Comparison of ENCODE assay signal across 1 cellular context in the genomic region with DNA sequence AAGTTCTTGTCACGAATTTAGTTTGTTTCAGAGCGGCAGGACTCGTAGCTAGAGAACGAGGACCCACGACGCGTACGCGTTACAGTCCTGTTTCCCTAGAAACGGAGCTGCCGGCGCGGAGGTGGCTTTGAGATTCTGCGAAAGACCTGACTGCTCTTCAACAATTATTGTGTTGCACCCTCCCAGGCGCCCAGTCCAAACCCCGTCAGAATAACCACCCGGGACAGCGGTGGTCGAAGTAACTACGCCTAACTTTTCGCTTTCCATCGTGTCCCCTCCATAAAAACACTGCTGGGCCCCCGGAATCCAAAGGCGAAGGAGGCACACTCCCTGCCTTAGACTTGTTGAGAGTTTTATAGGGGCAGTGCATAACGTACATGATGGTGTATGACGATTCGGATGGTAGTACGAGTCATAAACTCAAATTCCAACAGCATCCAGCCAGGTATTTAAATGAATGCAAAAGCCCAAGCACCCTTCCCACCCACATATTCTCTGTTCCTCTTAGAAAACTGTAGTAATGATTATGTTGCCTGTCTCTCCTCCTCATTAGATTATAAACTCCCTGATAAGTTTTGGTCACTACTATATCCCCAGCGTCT.
A peak's percentile ranks its signal among the peaks of the same experiment; 100 is the strongest.
TF ChIP-seq lines count a peak whose summit lies in the region.

No MANE protein-coding gene starts in this region.

TF ChIP-seq in K562, 482 proteins besides CTCF, POLR2A, EP300 and RAD21 (continued from another document and continues in another):
- TF ChIP-seq, protein P1, sequence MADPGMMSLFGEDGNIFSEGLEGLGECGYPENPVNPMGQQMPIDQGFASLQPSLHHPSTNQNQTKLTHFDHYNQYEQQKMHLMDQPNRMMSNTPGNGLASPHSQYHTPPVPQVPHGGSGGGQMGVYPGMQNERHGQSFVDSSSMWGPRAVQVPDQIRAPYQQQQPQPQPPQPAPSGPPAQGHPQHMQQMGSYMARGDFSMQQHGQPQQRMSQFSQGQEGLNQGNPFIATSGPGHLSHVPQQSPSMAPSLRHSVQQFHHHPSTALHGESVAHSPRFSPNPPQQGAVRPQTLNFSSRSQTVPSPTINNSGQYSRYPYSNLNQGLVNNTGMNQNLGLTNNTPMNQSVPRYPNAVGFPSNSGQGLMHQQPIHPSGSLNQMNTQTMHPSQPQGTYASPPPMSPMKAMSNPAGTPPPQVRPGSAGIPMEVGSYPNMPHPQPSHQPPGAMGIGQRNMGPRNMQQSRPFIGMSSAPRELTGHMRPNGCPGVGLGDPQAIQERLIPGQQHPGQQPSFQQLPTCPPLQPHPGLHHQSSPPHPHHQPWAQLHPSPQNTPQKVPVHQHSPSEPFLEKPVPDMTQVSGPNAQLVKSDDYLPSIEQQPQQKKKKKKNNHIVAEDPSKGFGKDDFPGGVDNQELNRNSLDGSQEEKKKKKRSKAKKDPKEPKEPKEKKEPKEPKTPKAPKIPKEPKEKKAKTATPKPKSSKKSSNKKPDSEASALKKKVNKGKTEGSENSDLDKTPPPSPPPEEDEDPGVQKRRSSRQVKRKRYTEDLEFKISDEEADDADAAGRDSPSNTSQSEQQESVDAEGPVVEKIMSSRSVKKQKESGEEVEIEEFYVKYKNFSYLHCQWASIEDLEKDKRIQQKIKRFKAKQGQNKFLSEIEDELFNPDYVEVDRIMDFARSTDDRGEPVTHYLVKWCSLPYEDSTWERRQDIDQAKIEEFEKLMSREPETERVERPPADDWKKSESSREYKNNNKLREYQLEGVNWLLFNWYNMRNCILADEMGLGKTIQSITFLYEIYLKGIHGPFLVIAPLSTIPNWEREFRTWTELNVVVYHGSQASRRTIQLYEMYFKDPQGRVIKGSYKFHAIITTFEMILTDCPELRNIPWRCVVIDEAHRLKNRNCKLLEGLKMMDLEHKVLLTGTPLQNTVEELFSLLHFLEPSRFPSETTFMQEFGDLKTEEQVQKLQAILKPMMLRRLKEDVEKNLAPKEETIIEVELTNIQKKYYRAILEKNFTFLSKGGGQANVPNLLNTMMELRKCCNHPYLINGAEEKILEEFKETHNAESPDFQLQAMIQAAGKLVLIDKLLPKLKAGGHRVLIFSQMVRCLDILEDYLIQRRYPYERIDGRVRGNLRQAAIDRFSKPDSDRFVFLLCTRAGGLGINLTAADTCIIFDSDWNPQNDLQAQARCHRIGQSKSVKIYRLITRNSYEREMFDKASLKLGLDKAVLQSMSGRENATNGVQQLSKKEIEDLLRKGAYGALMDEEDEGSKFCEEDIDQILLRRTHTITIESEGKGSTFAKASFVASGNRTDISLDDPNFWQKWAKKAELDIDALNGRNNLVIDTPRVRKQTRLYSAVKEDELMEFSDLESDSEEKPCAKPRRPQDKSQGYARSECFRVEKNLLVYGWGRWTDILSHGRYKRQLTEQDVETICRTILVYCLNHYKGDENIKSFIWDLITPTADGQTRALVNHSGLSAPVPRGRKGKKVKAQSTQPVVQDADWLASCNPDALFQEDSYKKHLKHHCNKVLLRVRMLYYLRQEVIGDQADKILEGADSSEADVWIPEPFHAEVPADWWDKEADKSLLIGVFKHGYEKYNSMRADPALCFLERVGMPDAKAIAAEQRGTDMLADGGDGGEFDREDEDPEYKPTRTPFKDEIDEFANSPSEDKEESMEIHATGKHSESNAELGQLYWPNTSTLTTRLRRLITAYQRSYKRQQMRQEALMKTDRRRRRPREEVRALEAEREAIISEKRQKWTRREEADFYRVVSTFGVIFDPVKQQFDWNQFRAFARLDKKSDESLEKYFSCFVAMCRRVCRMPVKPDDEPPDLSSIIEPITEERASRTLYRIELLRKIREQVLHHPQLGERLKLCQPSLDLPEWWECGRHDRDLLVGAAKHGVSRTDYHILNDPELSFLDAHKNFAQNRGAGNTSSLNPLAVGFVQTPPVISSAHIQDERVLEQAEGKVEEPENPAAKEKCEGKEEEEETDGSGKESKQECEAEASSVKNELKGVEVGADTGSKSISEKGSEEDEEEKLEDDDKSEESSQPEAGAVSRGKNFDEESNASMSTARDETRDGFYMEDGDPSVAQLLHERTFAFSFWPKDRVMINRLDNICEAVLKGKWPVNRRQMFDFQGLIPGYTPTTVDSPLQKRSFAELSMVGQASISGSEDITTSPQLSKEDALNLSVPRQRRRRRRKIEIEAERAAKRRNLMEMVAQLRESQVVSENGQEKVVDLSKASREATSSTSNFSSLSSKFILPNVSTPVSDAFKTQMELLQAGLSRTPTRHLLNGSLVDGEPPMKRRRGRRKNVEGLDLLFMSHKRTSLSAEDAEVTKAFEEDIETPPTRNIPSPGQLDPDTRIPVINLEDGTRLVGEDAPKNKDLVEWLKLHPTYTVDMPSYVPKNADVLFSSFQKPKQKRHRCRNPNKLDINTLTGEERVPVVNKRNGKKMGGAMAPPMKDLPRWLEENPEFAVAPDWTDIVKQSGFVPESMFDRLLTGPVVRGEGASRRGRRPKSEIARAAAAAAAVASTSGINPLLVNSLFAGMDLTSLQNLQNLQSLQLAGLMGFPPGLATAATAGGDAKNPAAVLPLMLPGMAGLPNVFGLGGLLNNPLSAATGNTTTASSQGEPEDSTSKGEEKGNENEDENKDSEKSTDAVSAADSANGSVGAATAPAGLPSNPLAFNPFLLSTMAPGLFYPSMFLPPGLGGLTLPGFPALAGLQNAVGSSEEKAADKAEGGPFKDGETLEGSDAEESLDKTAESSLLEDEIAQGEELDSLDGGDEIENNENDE (IDR thresholded peaks at IDR 0.05; ENCODE audit: low read depth, low read length) = no peak
- no peak for TF ChIP-seq SAFB (IDR thresholded peaks at IDR 0.05; ENCODE audit: borderline replicate concordance, low read depth, low read length)
- no peak for TF ChIP-seq ARID1B (IDR thresholded peaks at IDR 0.05)
- TF ChIP-seq E2F3 (CRISPR knock-in tag; IDR thresholded peaks at IDR 0.05) = no peak; the same call in 1 of the 2 replicates
- no peak for TF ChIP-seq PHB2 (IDR thresholded peaks at IDR 0.05; ENCODE audit: low read depth)
- no peak for TF ChIP-seq SETDB1 (IDR thresholded peaks at IDR 0.05; ENCODE audit: low read length)
- TF ChIP-seq MTA2 (IDR thresholded peaks at IDR 0.05; ENCODE audit: low read depth) = no peak
- TF ChIP-seq EGR1 (conservative IDR thresholded peaks at IDR 0.05) = no peak
- no peak for TF ChIP-seq HIVEP1 (CRISPR knock-in tag; IDR thresholded peaks at IDR 0.05)
- TF ChIP-seq MAZ (CRISPR knock-in tag; conservative IDR thresholded peaks at IDR 0.05 in 1 of 2, IDR thresholded peaks at IDR 0.05 in 1 of 2) = no peak
- no peak for TF ChIP-seq ZNF655 (CRISPR knock-in tag; IDR thresholded peaks at IDR 0.05)
- no peak for TF ChIP-seq CBX2 (IDR thresholded peaks at IDR 0.05; ENCODE audit: insufficient read depth, low read length, poor library complexity, severe bottlenecking)
- TF ChIP-seq, protein P2, sequence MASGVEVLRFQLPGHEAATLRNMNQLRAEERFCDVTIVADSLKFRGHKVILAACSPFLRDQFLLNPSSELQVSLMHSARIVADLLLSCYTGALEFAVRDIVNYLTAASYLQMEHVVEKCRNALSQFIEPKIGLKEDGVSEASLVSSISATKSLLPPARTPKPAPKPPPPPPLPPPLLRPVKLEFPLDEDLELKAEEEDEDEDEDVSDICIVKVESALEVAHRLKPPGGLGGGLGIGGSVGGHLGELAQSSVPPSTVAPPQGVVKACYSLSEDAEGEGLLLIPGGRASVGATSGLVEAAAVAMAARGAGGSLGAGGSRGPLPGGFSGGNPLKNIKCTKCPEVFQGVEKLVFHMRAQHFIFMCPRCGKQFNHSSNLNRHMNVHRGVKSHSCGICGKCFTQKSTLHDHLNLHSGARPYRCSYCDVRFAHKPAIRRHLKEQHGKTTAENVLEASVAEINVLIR (CRISPR knock-in tag; IDR thresholded peaks at IDR 0.05) = no peak
- 0 out of 2 replicates have a peak, but pooled peaks have one; percentile 6 for TF ChIP-seq ZNF24 (IDR thresholded peaks at IDR 0.05)
- TF ChIP-seq PTTG1 (tag; IDR thresholded peaks at IDR 0.05; ENCODE audit: low read depth) = no peak
- no peak for TF ChIP-seq CREB1 (IDR thresholded peaks at IDR 0.05)
- peak; percentile 5; the same call in 1 of the 2 replicates for TF ChIP-seq CREB1 (CRISPR knock-in tag; IDR thresholded peaks at IDR 0.05)
- TF ChIP-seq, protein P3, sequence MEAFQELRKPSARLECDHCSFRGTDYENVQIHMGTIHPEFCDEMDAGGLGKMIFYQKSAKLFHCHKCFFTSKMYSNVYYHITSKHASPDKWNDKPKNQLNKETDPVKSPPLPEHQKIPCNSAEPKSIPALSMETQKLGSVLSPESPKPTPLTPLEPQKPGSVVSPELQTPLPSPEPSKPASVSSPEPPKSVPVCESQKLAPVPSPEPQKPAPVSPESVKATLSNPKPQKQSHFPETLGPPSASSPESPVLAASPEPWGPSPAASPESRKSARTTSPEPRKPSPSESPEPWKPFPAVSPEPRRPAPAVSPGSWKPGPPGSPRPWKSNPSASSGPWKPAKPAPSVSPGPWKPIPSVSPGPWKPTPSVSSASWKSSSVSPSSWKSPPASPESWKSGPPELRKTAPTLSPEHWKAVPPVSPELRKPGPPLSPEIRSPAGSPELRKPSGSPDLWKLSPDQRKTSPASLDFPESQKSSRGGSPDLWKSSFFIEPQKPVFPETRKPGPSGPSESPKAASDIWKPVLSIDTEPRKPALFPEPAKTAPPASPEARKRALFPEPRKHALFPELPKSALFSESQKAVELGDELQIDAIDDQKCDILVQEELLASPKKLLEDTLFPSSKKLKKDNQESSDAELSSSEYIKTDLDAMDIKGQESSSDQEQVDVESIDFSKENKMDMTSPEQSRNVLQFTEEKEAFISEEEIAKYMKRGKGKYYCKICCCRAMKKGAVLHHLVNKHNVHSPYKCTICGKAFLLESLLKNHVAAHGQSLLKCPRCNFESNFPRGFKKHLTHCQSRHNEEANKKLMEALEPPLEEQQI (IDR thresholded peaks at IDR 0.05) = peak; percentile 99
- TF ChIP-seq, protein P4, sequence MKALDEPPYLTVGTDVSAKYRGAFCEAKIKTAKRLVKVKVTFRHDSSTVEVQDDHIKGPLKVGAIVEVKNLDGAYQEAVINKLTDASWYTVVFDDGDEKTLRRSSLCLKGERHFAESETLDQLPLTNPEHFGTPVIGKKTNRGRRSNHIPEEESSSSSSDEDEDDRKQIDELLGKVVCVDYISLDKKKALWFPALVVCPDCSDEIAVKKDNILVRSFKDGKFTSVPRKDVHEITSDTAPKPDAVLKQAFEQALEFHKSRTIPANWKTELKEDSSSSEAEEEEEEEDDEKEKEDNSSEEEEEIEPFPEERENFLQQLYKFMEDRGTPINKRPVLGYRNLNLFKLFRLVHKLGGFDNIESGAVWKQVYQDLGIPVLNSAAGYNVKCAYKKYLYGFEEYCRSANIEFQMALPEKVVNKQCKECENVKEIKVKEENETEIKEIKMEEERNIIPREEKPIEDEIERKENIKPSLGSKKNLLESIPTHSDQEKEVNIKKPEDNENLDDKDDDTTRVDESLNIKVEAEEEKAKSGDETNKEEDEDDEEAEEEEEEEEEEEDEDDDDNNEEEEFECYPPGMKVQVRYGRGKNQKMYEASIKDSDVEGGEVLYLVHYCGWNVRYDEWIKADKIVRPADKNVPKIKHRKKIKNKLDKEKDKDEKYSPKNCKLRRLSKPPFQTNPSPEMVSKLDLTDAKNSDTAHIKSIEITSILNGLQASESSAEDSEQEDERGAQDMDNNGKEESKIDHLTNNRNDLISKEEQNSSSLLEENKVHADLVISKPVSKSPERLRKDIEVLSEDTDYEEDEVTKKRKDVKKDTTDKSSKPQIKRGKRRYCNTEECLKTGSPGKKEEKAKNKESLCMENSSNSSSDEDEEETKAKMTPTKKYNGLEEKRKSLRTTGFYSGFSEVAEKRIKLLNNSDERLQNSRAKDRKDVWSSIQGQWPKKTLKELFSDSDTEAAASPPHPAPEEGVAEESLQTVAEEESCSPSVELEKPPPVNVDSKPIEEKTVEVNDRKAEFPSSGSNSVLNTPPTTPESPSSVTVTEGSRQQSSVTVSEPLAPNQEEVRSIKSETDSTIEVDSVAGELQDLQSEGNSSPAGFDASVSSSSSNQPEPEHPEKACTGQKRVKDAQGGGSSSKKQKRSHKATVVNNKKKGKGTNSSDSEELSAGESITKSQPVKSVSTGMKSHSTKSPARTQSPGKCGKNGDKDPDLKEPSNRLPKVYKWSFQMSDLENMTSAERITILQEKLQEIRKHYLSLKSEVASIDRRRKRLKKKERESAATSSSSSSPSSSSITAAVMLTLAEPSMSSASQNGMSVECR (CRISPR knock-in tag; IDR thresholded peaks at IDR 0.05) = no peak
- no peak for TF ChIP-seq ATF4 (CRISPR knock-in tag; IDR thresholded peaks at IDR 0.05)
- no peak for TF ChIP-seq NUFIP1 (IDR thresholded peaks at IDR 0.05; ENCODE audit: partially characterized antibody)
- peak; percentile 23 to 97; a peak in 2 of 4 replicates for TF ChIP-seq MLLT1 (IDR thresholded peaks at IDR 0.05)
- no peak for TF ChIP-seq MCM5 (IDR thresholded peaks at IDR 0.05; ENCODE audit: low read depth)
- no peak for TF ChIP-seq ZFP36 (IDR thresholded peaks at IDR 0.05; ENCODE audit: low read depth, low read length, partially characterized antibody)
- TF ChIP-seq TRIM24 (IDR thresholded peaks at IDR 0.05) = no peak; a peak in 1 of 4 replicates
- TF ChIP-seq FOXA1 (IDR thresholded peaks at IDR 0.05; ENCODE audit: borderline replicate concordance) = no peak
